ENCODE assay signal across 9 cellular contexts in genomic region chr7:20514364-20514763, GRCh38.
DNase-seq lines count a peak whose midpoint lies in the region; TF ChIP-seq lines count a peak whose summit lies in the region.
"Had no signal": no experiment of that assay in that cellular context is flagged by ENCODE, and none has a peak within 500 bp of the region (broad histone marks: within the 10 kb centered on the region; RNA-seq: fewer than 3 reads in every experiment).

No MANE protein-coding gene starts in this region.

- no peak overlapping the region for H2AFZ ChIP-seq in osteoblast (ENCODE audit: low read length)

- no peaks in the 10 kb centered on the region for H3K9me3 Mint-ChIP-seq in MCF 10A (ENCODE audit: unreplicated experiment)
- H3K9me3 Mint-ChIP-seq in endodermal cell = no peaks in the 10 kb centered on the region

- H3K4me2 ChIP-seq in osteoblast (ENCODE audit: insufficient read depth, low read length) = no peak overlapping the region

- TF ChIP-seq POLR2A in breast epithelium (IDR thresholded peaks at IDR 0.05) (no peak), tibial nerve (IDR thresholded peaks at IDR 0.05) (no peak)

- no peaks in the 10 kb centered on the region for H3K27me3 ChIP-seq in breast epithelium
- no peaks in the 10 kb centered on the region for H3K27me3 ChIP-seq in tibial nerve
- H3K27me3 ChIP-seq in osteoblast (ENCODE audit: insufficient read depth, low read length) = no peaks in the 10 kb centered on the region
- no peaks in the 10 kb centered on the region for H3K27me3 ChIP-seq in endodermal cell (ENCODE audit: control insufficient read depth, insufficient read depth, low read length, poor library complexity, severe bottlenecking)

- CTCF ChIA-PET in MCF 10A (lab: Yijun Ruan, JAX) = interaction anchor here (1.2 kb wide), 1 partner anchor 27 kb away, joined by 5 read pairs; no protein-coding TSS in a partner anchor

- H3K4me1 ChIP-seq in breast epithelium (no peaks in the 10 kb centered on the region), tibial nerve (peaks cover 0 to 12% (median 2%) of the 10 kb centered on the region in 4 donors), osteoblast (ENCODE audit: insufficient read depth, low read length) (no peaks in the 10 kb centered on the region), endodermal cell (ENCODE audit: control insufficient read depth, insufficient read depth, low read length) (no peaks in the 10 kb centered on the region)

- DNase-seq in MCF 10A (ENCODE audit: unreplicated experiment) = peak; percentile 79
- no peak for DNase-seq in breast epithelium (ENCODE audit: low spot score in 2 of 2)
- DNase-seq in RKO (ENCODE audit: low spot score) = peak; percentile 60
- DNase-seq in fibroblast of the aortic adventitia (ENCODE audit: low read depth) = peak; percentile 79
- DNase-seq in tibial nerve (ENCODE audit: low spot score in 2 of 2) = peak; percentile 41 to 50
- DNase-seq in osteoblast (ENCODE audit: insufficient read length, low spot score, missing footprints) = no peak
- DNase-seq in endodermal cell = no peak
- no peak for DNase-seq in effector CD8-positive, alpha-beta T cell (lab: John Stamatoyannopoulos, UW)
- DNase-seq: naive B cell had no signal

- H3K4me3 Mint-ChIP-seq in MCF 10A (ENCODE audit: unreplicated experiment) (no peak overlapping the region), endodermal cell (no peak overlapping the region)
- H3K4me3 Mint-ChIP-seq: naive B cell had no signal

- H3K27me3 Mint-ChIP-seq in MCF 10A (ENCODE audit: insufficient read depth, unreplicated experiment) (no peaks in the 10 kb centered on the region), endodermal cell (ENCODE audit: insufficient read depth) (no peaks in the 10 kb centered on the region)

- intact Hi-C loops in MCF 10A (cut with micrococcal nuclease) = loop anchor here (10.0 kb wide), 1 partner anchor 190 kb away; no protein-coding TSS in a partner anchor
- intact Hi-C loops in breast epithelium (cut with DNase I; ENCODE audit: low total_unique reads) = no loop called here

- no peak overlapping the region for H3K27ac Mint-ChIP-seq in MCF 10A (ENCODE audit: low read depth, unreplicated experiment)
- H3K27ac Mint-ChIP-seq in endodermal cell = no peak overlapping the region
- H3K27ac Mint-ChIP-seq: naive B cell had no signal

- TF ChIP-seq CTCF in MCF 10A (IDR thresholded peaks at IDR 0.05; ENCODE audit: unreplicated experiment) (no peak), breast epithelium (IDR thresholded peaks at IDR 0.05) (no peak), fibroblast of the aortic adventitia (IDR thresholded peaks at IDR 0.05; ENCODE audit: insufficient read depth, low read length) (no peak), tibial nerve (IDR thresholded peaks at IDR 0.05) (no peak), osteoblast (IDR thresholded peaks at IDR 0.05; ENCODE audit: extremely low read depth, low read depth, low read length) (no peak), endodermal cell (conservative IDR thresholded peaks at IDR 0.05) (no peak)

- TF ChIP-seq EP300 in tibial nerve (IDR thresholded peaks at IDR 0.05) = peak in 1 of 2 donors; percentile 74

- 13 to 18% methylated on average over 2 of the region's 2 CpGs for WGBS in tibial nerve, 2 donors
- WGBS in endodermal cell (ENCODE audit: insufficient coverage in 1 of 2, insufficient read length in 1 of 2), 2 experiments = 92 to 94% methylated on average over 2 of the region's 2 CpGs

- no peaks in the 10 kb centered on the region for H3K36me3 Mint-ChIP-seq in MCF 10A (ENCODE audit: insufficient read depth, unreplicated experiment)
- H3K36me3 Mint-ChIP-seq in endodermal cell (ENCODE audit: low read depth) = no peaks in the 10 kb centered on the region
- H3K36me3 Mint-ChIP-seq: naive B cell had no signal

- H3K4me1 Mint-ChIP-seq in MCF 10A (ENCODE audit: insufficient read depth, unreplicated experiment) (no peaks in the 10 kb centered on the region), endodermal cell (peaks cover 2% of the 10 kb centered on the region)
- H3K4me1 Mint-ChIP-seq: naive B cell had no signal

- H3K27ac ChIP-seq in breast epithelium (no peak overlapping the region), tibial nerve (peak overlapping the region in 2 of 4 donors; percentile 53 to 77), osteoblast (ENCODE audit: low read depth, low read length) (no peak overlapping the region), endodermal cell (ENCODE audit: low read depth, low read length) (no peak overlapping the region)

- POLR2A ChIA-PET in MCF 10A (lab: Yijun Ruan, JAX) = interaction anchor here (1.0 to 2.2 kb wide), 4 partner anchors 27 to 184 kb away, joined by 3 to 10 read pairs (median 4); partner anchors contain the start of gene ITGB8

- H3K4me3 ChIP-seq in breast epithelium = no peak overlapping the region
- no peak overlapping the region for H3K4me3 ChIP-seq in fibroblast of the aortic adventitia (ENCODE audit: low read depth, low read length)
- no peak overlapping the region for H3K4me3 ChIP-seq in tibial nerve
- no peak overlapping the region for H3K4me3 ChIP-seq in osteoblast (ENCODE audit: insufficient read depth, low read length)
- H3K4me3 ChIP-seq in endodermal cell (ENCODE audit: low read length) = no peak overlapping the region

- H3K36me3 ChIP-seq in breast epithelium (no peaks in the 10 kb centered on the region), tibial nerve (no peaks in the 10 kb centered on the region), osteoblast (ENCODE audit: insufficient read depth, low read length) (no peaks in the 10 kb centered on the region), endodermal cell (ENCODE audit: control insufficient read depth, insufficient read depth, low read length) (no peaks in the 10 kb centered on the region)

- H3K9me3 ChIP-seq in breast epithelium (no peaks in the 10 kb centered on the region), tibial nerve (no peaks in the 10 kb centered on the region), osteoblast (ENCODE audit: low read depth, low read length) (no peaks in the 10 kb centered on the region), endodermal cell (ENCODE audit: control insufficient read depth, low read length) (no peaks in the 10 kb centered on the region)

- no peak overlapping the region for H3K9ac ChIP-seq in endodermal cell (ENCODE audit: extremely low read depth, low read length, poor library complexity, severe bottlenecking)

- H3K79me2 ChIP-seq in osteoblast (ENCODE audit: insufficient read depth, low read length) = no peaks in the 10 kb centered on the region

- BruUV-seq in MCF 10A (replicated peaks; lab: Mats Ljungman, UMichigan) = no TSS peak

- no peaks in the 10 kb centered on the region for H4K20me1 ChIP-seq in osteoblast (ENCODE audit: insufficient read depth, low read length)

Comparison
In these comparisons a context has a peak if more than half of its experiments do, and no peak if none do; other contexts are left out.
1. DNase-seq: peak in MCF 10A (single experiment), RKO (single experiment), fibroblast of the aortic adventitia (single experiment) and tibial nerve (2 of 2); none in breast epithelium (0 of 2), osteoblast (single experiment), endodermal cell (single experiment) and effector CD8-positive, alpha-beta T cell (single experiment).